Comparison of ENCODE assay signal across 1 cellular context in genomic region chr19:52026255-52026990, GRCh38.
A peak's percentile ranks its signal among the peaks of the same experiment; 100 is the strongest.
TF ChIP-seq lines count a peak whose summit lies in the region.
"Not testable (repeated sequence)": the region's sequence is repeated elsewhere in the genome, so short reads cannot be mapped to it uniquely, and the experiment has no call there.

No MANE protein-coding gene starts in this region.

TF ChIP-seq in HepG2, 621 proteins besides CTCF, POLR2A, EP300 and RAD21 (continues in another document):
- TF ChIP-seq ZNF142 (CRISPR knock-in tag; IDR thresholded peaks at IDR 0.05): peak; percentile 49; the same call in 1 of the 2 replicates
- TF ChIP-seq, protein P1, sequence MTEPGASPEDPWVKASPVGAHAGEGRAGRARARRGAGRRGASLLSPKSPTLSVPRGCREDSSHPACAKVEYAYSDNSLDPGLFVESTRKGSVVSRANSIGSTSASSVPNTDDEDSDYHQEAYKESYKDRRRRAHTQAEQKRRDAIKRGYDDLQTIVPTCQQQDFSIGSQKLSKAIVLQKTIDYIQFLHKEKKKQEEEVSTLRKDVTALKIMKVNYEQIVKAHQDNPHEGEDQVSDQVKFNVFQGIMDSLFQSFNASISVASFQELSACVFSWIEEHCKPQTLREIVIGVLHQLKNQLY (CRISPR knock-in tag; IDR thresholded peaks at IDR 0.05): 0 out of 2 replicates have a peak, but pooled peaks have one; percentile 5
- TF ChIP-seq, protein P2, sequence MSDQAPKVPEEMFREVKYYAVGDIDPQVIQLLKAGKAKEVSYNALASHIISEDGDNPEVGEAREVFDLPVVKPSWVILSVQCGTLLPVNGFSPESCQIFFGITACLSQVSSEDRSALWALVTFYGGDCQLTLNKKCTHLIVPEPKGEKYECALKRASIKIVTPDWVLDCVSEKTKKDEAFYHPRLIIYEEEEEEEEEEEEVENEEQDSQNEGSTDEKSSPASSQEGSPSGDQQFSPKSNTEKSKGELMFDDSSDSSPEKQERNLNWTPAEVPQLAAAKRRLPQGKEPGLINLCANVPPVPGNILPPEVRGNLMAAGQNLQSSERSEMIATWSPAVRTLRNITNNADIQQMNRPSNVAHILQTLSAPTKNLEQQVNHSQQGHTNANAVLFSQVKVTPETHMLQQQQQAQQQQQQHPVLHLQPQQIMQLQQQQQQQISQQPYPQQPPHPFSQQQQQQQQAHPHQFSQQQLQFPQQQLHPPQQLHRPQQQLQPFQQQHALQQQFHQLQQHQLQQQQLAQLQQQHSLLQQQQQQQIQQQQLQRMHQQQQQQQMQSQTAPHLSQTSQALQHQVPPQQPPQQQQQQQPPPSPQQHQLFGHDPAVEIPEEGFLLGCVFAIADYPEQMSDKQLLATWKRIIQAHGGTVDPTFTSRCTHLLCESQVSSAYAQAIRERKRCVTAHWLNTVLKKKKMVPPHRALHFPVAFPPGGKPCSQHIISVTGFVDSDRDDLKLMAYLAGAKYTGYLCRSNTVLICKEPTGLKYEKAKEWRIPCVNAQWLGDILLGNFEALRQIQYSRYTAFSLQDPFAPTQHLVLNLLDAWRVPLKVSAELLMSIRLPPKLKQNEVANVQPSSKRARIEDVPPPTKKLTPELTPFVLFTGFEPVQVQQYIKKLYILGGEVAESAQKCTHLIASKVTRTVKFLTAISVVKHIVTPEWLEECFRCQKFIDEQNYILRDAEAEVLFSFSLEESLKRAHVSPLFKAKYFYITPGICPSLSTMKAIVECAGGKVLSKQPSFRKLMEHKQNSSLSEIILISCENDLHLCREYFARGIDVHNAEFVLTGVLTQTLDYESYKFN (CRISPR knock-in tag; conservative IDR thresholded peaks at IDR 0.05): peak; percentile 67
- TF ChIP-seq POLR2AphosphoS5 (IDR thresholded peaks at IDR 0.05; ENCODE audit: low read depth, low read length): peak; percentile 13; the same call in 1 of the 2 replicates
- TF ChIP-seq FOSL2 (CRISPR knock-in tag; IDR thresholded peaks at IDR 0.05): 0 out of 2 replicates have a peak, but pooled peaks have one; percentile 12
- 0 out of 2 replicates have a peak, but pooled peaks have one; percentile 23 for TF ChIP-seq RFXAP (CRISPR knock-in tag; IDR thresholded peaks at IDR 0.05; ENCODE audit: borderline replicate concordance)
- TF ChIP-seq NKX3-1 (CRISPR knock-in tag; IDR thresholded peaks at IDR 0.05): 0 out of 2 replicates have a peak, but pooled peaks have one; percentile 53
- TF ChIP-seq CBFB (CRISPR knock-in tag; IDR thresholded peaks at IDR 0.05): peak; percentile 59; the same call in 1 of the 2 replicates
- peak; percentile 16; the same call in 1 of the 2 replicates for TF ChIP-seq TAF1 (CRISPR knock-in tag; IDR thresholded peaks at IDR 0.05)
- TF ChIP-seq ZGPAT (CRISPR knock-in tag; IDR thresholded peaks at IDR 0.05): peak; percentile 26; the same call in 1 of the 2 replicates
- peak; percentile 17; the same call in 1 of the 2 replicates for TF ChIP-seq RXRB (CRISPR knock-in tag; IDR thresholded peaks at IDR 0.05; ENCODE audit: borderline replicate concordance)
- TF ChIP-seq, protein P3, sequence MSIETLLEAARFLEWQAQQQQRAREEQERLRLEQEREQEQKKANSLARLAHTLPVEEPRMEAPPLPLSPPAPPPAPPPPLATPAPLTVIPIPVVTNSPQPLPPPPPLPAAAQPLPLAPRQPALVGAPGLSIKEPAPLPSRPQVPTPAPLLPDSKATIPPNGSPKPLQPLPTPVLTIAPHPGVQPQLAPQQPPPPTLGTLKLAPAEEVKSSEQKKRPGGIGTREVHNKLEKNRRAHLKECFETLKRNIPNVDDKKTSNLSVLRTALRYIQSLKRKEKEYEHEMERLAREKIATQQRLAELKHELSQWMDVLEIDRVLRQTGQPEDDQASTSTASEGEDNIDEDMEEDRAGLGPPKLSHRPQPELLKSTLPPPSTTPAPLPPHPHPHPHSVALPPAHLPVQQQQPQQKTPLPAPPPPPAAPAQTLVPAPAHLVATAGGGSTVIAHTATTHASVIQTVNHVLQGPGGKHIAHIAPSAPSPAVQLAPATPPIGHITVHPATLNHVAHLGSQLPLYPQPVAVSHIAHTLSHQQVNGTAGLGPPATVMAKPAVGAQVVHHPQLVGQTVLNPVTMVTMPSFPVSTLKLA (IDR thresholded peaks at IDR 0.05): 0 out of 2 replicates have a peak, but pooled peaks have one; percentile 7
- TF ChIP-seq PITX1 (CRISPR knock-in tag; IDR thresholded peaks at IDR 0.05): peak; percentile 99
- TF ChIP-seq ZSCAN29 (CRISPR knock-in tag; conservative IDR thresholded peaks at IDR 0.05): 0 out of 2 replicates have a peak, but pooled peaks have one; percentile 22
- TF ChIP-seq POGZ (CRISPR knock-in tag; IDR thresholded peaks at IDR 0.05): peak; percentile 63; the same call in 1 of the 2 replicates
- TF ChIP-seq ZSCAN9 (CRISPR knock-in tag; IDR thresholded peaks at IDR 0.05; ENCODE audit: borderline replicate concordance): 0 out of 2 replicates have a peak, but pooled peaks have one; percentile 21
- 0 out of 2 replicates have a peak, but pooled peaks have one; percentile 46 for TF ChIP-seq SNAPC2 (CRISPR knock-in tag; IDR thresholded peaks at IDR 0.05)
- not testable (repeated sequence) for TF ChIP-seq SOX6, FOXA1 (IDR thresholded peaks at IDR 0.05)
- peak; percentile 88 for TF ChIP-seq SOX6 (CRISPR knock-in tag; IDR thresholded peaks at IDR 0.05)
- TF ChIP-seq POLR2G (IDR thresholded peaks at IDR 0.05; ENCODE audit: low read depth, low read length): peak; percentile 46; the same call in 1 of the 2 replicates
- peak; percentile 44; the same call in 1 of the 2 replicates for TF ChIP-seq RARA (CRISPR knock-in tag; IDR thresholded peaks at IDR 0.05)
- TF ChIP-seq, protein P4, sequence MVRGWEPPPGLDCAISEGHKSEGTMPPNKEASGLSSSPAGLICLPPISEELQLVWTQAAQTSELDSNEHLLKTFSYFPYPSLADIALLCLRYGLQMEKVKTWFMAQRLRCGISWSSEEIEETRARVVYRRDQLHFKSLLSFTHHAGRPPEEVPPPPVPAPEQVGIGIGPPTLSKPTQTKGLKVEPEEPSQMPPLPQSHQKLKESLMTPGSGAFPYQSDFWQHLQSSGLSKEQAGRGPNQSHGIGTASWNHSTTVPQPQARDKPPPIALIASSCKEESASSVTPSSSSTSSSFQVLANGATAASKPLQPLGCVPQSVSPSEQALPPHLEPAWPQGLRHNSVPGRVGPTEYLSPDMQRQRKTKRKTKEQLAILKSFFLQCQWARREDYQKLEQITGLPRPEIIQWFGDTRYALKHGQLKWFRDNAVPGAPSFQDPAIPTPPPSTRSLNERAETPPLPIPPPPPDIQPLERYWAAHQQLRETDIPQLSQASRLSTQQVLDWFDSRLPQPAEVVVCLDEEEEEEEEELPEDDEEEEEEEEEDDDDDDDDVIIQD (CRISPR knock-in tag; IDR thresholded peaks at IDR 0.05; ENCODE audit: low read depth): peak; percentile 40; the same call in 1 of the 2 replicates
- peak; percentile 61; the same call in 1 of the 2 replicates for TF ChIP-seq ETV5 (CRISPR knock-in tag; IDR thresholded peaks at IDR 0.05; ENCODE audit: borderline replicate concordance)
- TF ChIP-seq NCOA2 (CRISPR knock-in tag; IDR thresholded peaks at IDR 0.05): peak; percentile 1; the same call in 1 of the 2 replicates
- peak; percentile 35 for TF ChIP-seq TEAD3 (CRISPR knock-in tag; optimal IDR thresholded peaks at IDR 0.05; ENCODE audit: borderline replicate concordance)
- 0 out of 2 replicates have a peak, but pooled peaks have one; percentile 45 for TF ChIP-seq E2F1 (CRISPR knock-in tag; IDR thresholded peaks at IDR 0.05)
- TF ChIP-seq ZSCAN5A (CRISPR knock-in tag; IDR thresholded peaks at IDR 0.05; ENCODE audit: borderline replicate concordance): 0 out of 2 replicates have a peak, but pooled peaks have one; percentile 75
- TF ChIP-seq GFI1 (CRISPR knock-in tag; IDR thresholded peaks at IDR 0.05; ENCODE audit: borderline replicate concordance): peak; percentile 44; the same call in 1 of the 2 replicates
- TF ChIP-seq ZNF761 (CRISPR knock-in tag; conservative IDR thresholded peaks at IDR 0.05): 0 out of 2 replicates have a peak, but pooled peaks have one; percentile 65
- peak; percentile 60 for TF ChIP-seq ZMYM4 (CRISPR knock-in tag; IDR thresholded peaks at IDR 0.05)
- peak; percentile 57; the same call in 1 of the 2 replicates for TF ChIP-seq MBD4 (IDR thresholded peaks at IDR 0.05; ENCODE audit: borderline replicate concordance, low read length)
- peak; percentile 85 for TF ChIP-seq FOXA1 (CRISPR knock-in tag; IDR thresholded peaks at IDR 0.05)
- peak; percentile 89 for TF ChIP-seq SAP130 (CRISPR knock-in tag; IDR thresholded peaks at IDR 0.05; ENCODE audit: low read depth)
